8 cellular contexts compared by ENCODE assay signal in genomic region chr3:40179016-40179415, GRCh38.
DNase-seq lines count a peak whose midpoint lies in the region; ATAC-seq and TF ChIP-seq lines count a peak whose summit lies in the region.

No MANE protein-coding gene starts in this region.

- H3K4me1 Mint-ChIP-seq in CD8-positive, alpha-beta T cell (ENCODE audit: low read depth), result no peaks in the 10 kb centered on the region
- no peaks in the 10 kb centered on the region for H3K4me1 Mint-ChIP-seq in MCF 10A (ENCODE audit: insufficient read depth, unreplicated experiment)

- H3K27ac ChIP-seq in CD8-positive, alpha-beta T cell (ENCODE audit: low read depth, low read length), result no peak overlapping the region

- no peaks in the 10 kb centered on the region for H3K9me3 ChIP-seq in CD8-positive, alpha-beta T cell (ENCODE audit: low read length)

- H3K4me1 ChIP-seq in CD8-positive, alpha-beta T cell (ENCODE audit: insufficient read depth, low read length), result no peaks in the 10 kb centered on the region

- H3K9me3 Mint-ChIP-seq in CD8-positive, alpha-beta T cell, result no peaks in the 10 kb centered on the region
- H3K9me3 Mint-ChIP-seq in MCF 10A (ENCODE audit: unreplicated experiment), result no peaks in the 10 kb centered on the region

- H3K27ac Mint-ChIP-seq in CD8-positive, alpha-beta T cell, result no peak overlapping the region
- no peak overlapping the region for H3K27ac Mint-ChIP-seq in MCF 10A (ENCODE audit: low read depth, unreplicated experiment)

- H3K36me3 ChIP-seq in CD8-positive, alpha-beta T cell (ENCODE audit: insufficient read depth, low read length), result no peaks in the 10 kb centered on the region

- intact Hi-C loops in CD8-positive, alpha-beta T cell (cut with DNase I, micrococcal nuclease), result loop anchor here in 1 of 2 experiments (5.0 kb wide), 1 partner anchor 732 kb away; no protein-coding TSS in a partner anchor
- intact Hi-C loops in MCF 10A (cut with micrococcal nuclease), result loop anchor here (1.0 to 2.0 kb wide), 8 partner anchors 188 to 731 kb away; no protein-coding TSS in a partner anchor

- no peaks in the 10 kb centered on the region for H3K27me3 Mint-ChIP-seq in CD8-positive, alpha-beta T cell (ENCODE audit: low read depth)
- H3K27me3 Mint-ChIP-seq in MCF 10A (ENCODE audit: insufficient read depth, unreplicated experiment), result no peaks in the 10 kb centered on the region

- POLR2A ChIA-PET in CD8-positive, alpha-beta T cell (lab: Charles Lee), result interaction anchor here (0.9 to 1.0 kb wide), 2 partner anchors 11 to 58 kb away, joined by 3 read pairs; no protein-coding TSS in a partner anchor
- POLR2A ChIA-PET in MCF 10A (lab: Yijun Ruan, JAX), result interaction anchor here (0.6 to 1.5 kb wide), 6 partner anchors 366 to 640 kb away, joined by 3 to 6 read pairs (median 3); no protein-coding TSS in a partner anchor

- CTCF ChIA-PET in CD8-positive, alpha-beta T cell (lab: Charles Lee), result interaction anchor here (1.0 to 2.5 kb wide), 9 partner anchors 10 to 147 kb away, joined by 3 to 18 read pairs (median 4); no protein-coding TSS in a partner anchor
- CTCF ChIA-PET in MCF 10A (lab: Yijun Ruan, JAX), result interaction anchor here (0.5 to 6.3 kb wide), 53 partner anchors 8 to 770 kb away, joined by 3 to 106 read pairs (median 5); no protein-coding TSS in a partner anchor

- H3K4me3 ChIP-seq in CD8-positive, alpha-beta T cell (ENCODE audit: low read depth, low read length), result no peak overlapping the region

- no TSS peak for BruUV-seq in MCF 10A (replicated peaks; lab: Mats Ljungman, UMichigan)

- H3K4me3 Mint-ChIP-seq in CD8-positive, alpha-beta T cell, result no peak overlapping the region
- H3K4me3 Mint-ChIP-seq in MCF 10A (ENCODE audit: unreplicated experiment), result no peak overlapping the region

- no peaks in the 10 kb centered on the region for H3K36me3 Mint-ChIP-seq in CD8-positive, alpha-beta T cell
- H3K36me3 Mint-ChIP-seq in MCF 10A (ENCODE audit: insufficient read depth, unreplicated experiment), result no peaks in the 10 kb centered on the region

- TF ChIP-seq CTCF in CD8-positive, alpha-beta T cell (IDR thresholded peaks at IDR 0.05), result peak; percentile 63
- TF ChIP-seq CTCF in MCF 10A (IDR thresholded peaks at IDR 0.05; ENCODE audit: unreplicated experiment), result peak; percentile 79

- no peak for ATAC-seq in CD8-positive, alpha-beta T cell
- peak; percentile 48 for ATAC-seq in GM21381 (IDR thresholded peaks at IDR 0.05; ENCODE audit: unreplicated experiment)

- peak; percentile 17 to 56 (median 43) for DNase-seq in CD8-positive, alpha-beta T cell
- DNase-seq in NCI-H1417 treated with DMSO at 0.1 percent for 48 hours (lab: John Stamatoyannopoulos, UW) (peak; percentile 6), UCSD-AML1 (lab: John Stamatoyannopoulos, UW; ENCODE audit: unreplicated experiment) (peak; percentile 60), MCF 10A (ENCODE audit: unreplicated experiment) (peak; percentile 80), iris pigment epithelial cell (ENCODE audit: low read depth) (peak; percentile 68), GM19238 (ENCODE audit: insufficient read length, low spot score) (no peak)
- DNase-seq in stimulated activated CD4-positive, alpha-beta T cell treated with anti-CD3 and anti-CD28 coated beads, Interleukin-1b, Interleukin-23, amount 100 ng/mL, for 24 hours (ENCODE audit: low read depth in 4 of 4, low spot score in 1 of 4), result peak; percentile 19 to 46 (median 37)

- no peaks in the 10 kb centered on the region for H3K27me3 ChIP-seq in CD8-positive, alpha-beta T cell (ENCODE audit: insufficient read depth, low read length)
